In genomic region chr2:36538345-36538744, GRCh38 we compare ENCODE assay signal across 18 cellular contexts. TPM values are rescaled to one million over a fixed set of nuclear protein-coding genes. Genes with fewer than 3 reads are reported as not detected.
DNase-seq lines count a peak whose midpoint lies in the region; ATAC-seq, FAIRE-seq and TF ChIP-seq lines count a peak whose summit lies in the region.
"Had no signal": no experiment of that assay in that cellular context is flagged by ENCODE, and none has a peak within 500 bp of the region (broad histone marks: within the 10 kb centered on the region; RNA-seq: fewer than 3 reads in every experiment).

No MANE protein-coding gene starts in this region.

- H3K4me3 Mint-ChIP-seq in naive thymus-derived CD4-positive, alpha-beta T cell, result no peak overlapping the region
- H3K4me3 Mint-ChIP-seq: activated naive CD8-positive, alpha-beta T cell treated with anti-CD3 and anti-CD28 coated beads for 36 hours; mesothelial cell of epicardium had no signal

- no TSS peak for BruUV-seq in HepG2 (replicated peaks; lab: Mats Ljungman, UMichigan)

- TF ChIP-seq EP300 in HepG2 (IDR thresholded peaks at IDR 0.05; ENCODE audit: low read depth in 2 of 2, low read length in 2 of 2) (no peak), HepG2 (CRISPR knock-in tag; IDR thresholded peaks at IDR 0.05; ENCODE audit: borderline replicate concordance) (no peak)

- peaks cover 0 to 3% (median 0%) of the 10 kb centered on the region in 11 donors for H3K9me3 Mint-ChIP-seq in naive thymus-derived CD4-positive, alpha-beta T cell
- H3K9me3 Mint-ChIP-seq: mesothelial cell of epicardium had no signal

- no peak for FAIRE-seq in HepG2 (lab: Jason Lieb, UNC)
- FAIRE-seq: endometrium had no signal

- H3K36me3 Mint-ChIP-seq in naive thymus-derived CD4-positive, alpha-beta T cell, result peaks cover 0 to 6% (median 0%) of the 10 kb centered on the region in 5 donors

- H3K4me3 ChIP-seq in HepG2 (replicated peaks in 1 of 3; ENCODE audit: insufficient read depth in 1 of 3, low read depth in 2 of 3, low read length in 3 of 3), result no peak overlapping the region
- no peak overlapping the region for H3K4me3 ChIP-seq in right lobe of liver
- no peak overlapping the region for H3K4me3 ChIP-seq in ascending aorta
- H3K4me3 ChIP-seq in naive thymus-derived CD4-positive, alpha-beta T cell (ENCODE audit: low read length), result no peak overlapping the region

- H3K4me2 ChIP-seq in HepG2 (ENCODE audit: low read depth, low read length), result no peak overlapping the region

- H3K79me2 ChIP-seq in HepG2 (ENCODE audit: insufficient read depth, low read length), result no peaks in the 10 kb centered on the region

- H3K27ac Mint-ChIP-seq in naive thymus-derived CD4-positive, alpha-beta T cell, result no peak overlapping the region
- H3K27ac Mint-ChIP-seq: activated naive CD8-positive, alpha-beta T cell treated with anti-CD3 and anti-CD28 coated beads for 36 hours had no signal

- H3K4me1 Mint-ChIP-seq in naive thymus-derived CD4-positive, alpha-beta T cell, result peaks cover 0 to 3% (median 0%) of the 10 kb centered on the region in 7 donors
- H3K4me1 Mint-ChIP-seq: activated naive CD8-positive, alpha-beta T cell treated with anti-CD3 and anti-CD28 coated beads for 36 hours; mesothelial cell of epicardium had no signal

- H4K20me1 ChIP-seq in HepG2 (ENCODE audit: insufficient read depth, low read length), result no peaks in the 10 kb centered on the region

- TF ChIP-seq CTCF in HepG2 (CRISPR knock-in tag; IDR thresholded peaks at IDR 0.05) (no peak), right lobe of liver (IDR thresholded peaks at IDR 0.05) (no peak), ascending aorta (IDR thresholded peaks at IDR 0.05) (no peak)

- H3K36me3 ChIP-seq in HepG2 (replicated peaks in 1 of 2; ENCODE audit: control insufficient read depth in 1 of 2, insufficient read depth in 2 of 2, low read length in 2 of 2) (peaks cover 26 to 58% of the 10 kb centered on the region in 2 experiments), right lobe of liver (no peaks in the 10 kb centered on the region), ascending aorta (peaks cover 39 to 73% of the 10 kb centered on the region in 2 donors)
- no peaks in the 10 kb centered on the region for H3K36me3 ChIP-seq in naive thymus-derived CD4-positive, alpha-beta T cell (ENCODE audit: control insufficient read depth in 2 of 3, insufficient read depth in 3 of 3, low read length in 3 of 3)

- TF ChIP-seq RAD21 in HepG2 (CRISPR knock-in tag; IDR thresholded peaks at IDR 0.05), result no peak

- no peak for ATAC-seq in HepG2
- ATAC-seq in right lobe of liver, result no peak
- no peak for ATAC-seq in naive thymus-derived CD4-positive, alpha-beta T cell
- no peak for ATAC-seq in GM18909 (IDR thresholded peaks at IDR 0.05; ENCODE audit: poor library complexity, unreplicated experiment)
- no peak for ATAC-seq in GM19397 (IDR thresholded peaks at IDR 0.05; ENCODE audit: unreplicated experiment)
- ATAC-seq: HCT116; stimulated activated naive CD8-positive, alpha-beta T cell treated with anti-CD3 and anti-CD28 coated beads, Interleukin-15, Interleukin-2, amounts not matched to agents 100 U/mL and 50 U/mL, for 24 hours had no signal

- no peak for TF ChIP-seq POLR2A in HepG2 (IDR thresholded peaks at IDR 0.05; ENCODE audit: insufficient read depth in 1 of 2, low read depth in 2 of 2, low read length in 2 of 2)
- TF ChIP-seq POLR2A in right lobe of liver (IDR thresholded peaks at IDR 0.05), result no peak

- in situ Hi-C loops in HepG2 (cut with HindIII; ENCODE audit: extremely low pct_ligation_motif_present, low pct_unique_long_range_greater_than_20kb), result no loop called here

- H3K9ac ChIP-seq in HepG2 (ENCODE audit: insufficient read depth, low read depth, low read length), result no peak overlapping the region
- H3K9ac ChIP-seq: KMS-11 had no signal

- no peaks in the 10 kb centered on the region for H3K27me3 Mint-ChIP-seq in naive thymus-derived CD4-positive, alpha-beta T cell
- H3K27me3 Mint-ChIP-seq: activated naive CD8-positive, alpha-beta T cell treated with anti-CD3 and anti-CD28 coated beads for 36 hours had no signal

- H3K4me1 ChIP-seq in HepG2 (ENCODE audit: insufficient read depth, low read length), result no peaks in the 10 kb centered on the region
- H3K4me1 ChIP-seq in right lobe of liver, result no peaks in the 10 kb centered on the region
- no peaks in the 10 kb centered on the region for H3K4me1 ChIP-seq in ascending aorta
- H3K4me1 ChIP-seq in naive thymus-derived CD4-positive, alpha-beta T cell (ENCODE audit: control insufficient read depth in 2 of 2, insufficient read depth in 2 of 2, low read length in 2 of 2), result no peaks in the 10 kb centered on the region

- POLR2A ChIA-PET in HepG2 (lab: Yijun Ruan, JAX), result no interaction called here
- POLR2A ChIA-PET in naive thymus-derived CD4-positive, alpha-beta T cell (lab: Charles Lee), result no interaction called here

- intact Hi-C loops in HepG2 (cut with micrococcal nuclease; ENCODE audit: unreplicated experiment), result no loop called here
- intact Hi-C loops in right lobe of liver (cut with DNase I), result no loop called here
- intact Hi-C loops in ascending aorta (cut with DNase I), result no loop called here
- intact Hi-C loops in naive thymus-derived CD4-positive, alpha-beta T cell (cut with micrococcal nuclease), result no loop called here

- no peak overlapping the region for H3K27ac ChIP-seq in HepG2 (ENCODE audit: extremely low read length, insufficient read depth, low read length)
- no peak overlapping the region for H3K27ac ChIP-seq in right lobe of liver
- peak overlapping the region; percentile 19 to 42 for H3K27ac ChIP-seq in ascending aorta
- no peak overlapping the region for H3K27ac ChIP-seq in naive thymus-derived CD4-positive, alpha-beta T cell (ENCODE audit: low read depth, low read length)
- H3K27ac ChIP-seq: KMS-11 had no signal

- H3K9me3 ChIP-seq in HepG2 (ENCODE audit: low read length), result no peaks in the 10 kb centered on the region
- H3K9me3 ChIP-seq in right lobe of liver, result no peaks in the 10 kb centered on the region
- H3K9me3 ChIP-seq in ascending aorta, result no peaks in the 10 kb centered on the region
- no peaks in the 10 kb centered on the region for H3K9me3 ChIP-seq in naive thymus-derived CD4-positive, alpha-beta T cell (ENCODE audit: control insufficient read depth in 2 of 3, low read length in 3 of 3)

- H3K27me3 ChIP-seq in HepG2 (ENCODE audit: control insufficient read depth in 1 of 2, insufficient read depth in 2 of 2, low read length in 2 of 2), result no peaks in the 10 kb centered on the region
- H3K27me3 ChIP-seq in right lobe of liver, result no peaks in the 10 kb centered on the region
- no peaks in the 10 kb centered on the region for H3K27me3 ChIP-seq in ascending aorta
- H3K27me3 ChIP-seq in naive thymus-derived CD4-positive, alpha-beta T cell (ENCODE audit: control insufficient read depth in 2 of 2, insufficient read depth in 2 of 2, low read length in 2 of 2), result no peaks in the 10 kb centered on the region

- DNase-seq in HepG2 (ENCODE audit: low spot score) (no peak), right lobe of liver (no peak), NCI-H2196 treated with DMSO at 0.1 percent for 48 hours (lab: John Stamatoyannopoulos, UW; ENCODE audit: unreplicated experiment) (peak; percentile 14), ascending aorta (ENCODE audit: low spot score in 2 of 2) (no peak), HCEC 1CT (no peak)
- no peak for DNase-seq in naive thymus-derived CD4-positive, alpha-beta T cell
- DNase-seq: activated CD4-positive, alpha-beta T cell treated with anti-CD3 and anti-CD28 coated beads for 48 hours; activated naive CD8-positive, alpha-beta T cell treated with anti-CD3 and anti-CD28 coated beads for 36 hours; caudate nucleus; NCI-H526; nucleus accumbens; stimulated activated naive CD8-positive, alpha-beta T cell treated with anti-CD3 and anti-CD28 coated beads, Interleukin-15, Interleukin-2, amounts not matched to agents 100 U/mL and 50 U/mL, for 24 hours had no signal

- no peak overlapping the region for H2AFZ ChIP-seq in HepG2 (ENCODE audit: low read length)

- CTCF ChIA-PET in HepG2 (lab: Yijun Ruan, JAX; ENCODE audit: low intra/inter-chr PET ratio, low total read pairs), result no interaction called here
- CTCF ChIA-PET in naive thymus-derived CD4-positive, alpha-beta T cell (lab: Charles Lee), result interaction anchor here (0.6 kb wide), 1 partner anchor 130 kb away, joined by 3 read pairs; no protein-coding TSS in a partner anchor

- 94% methylated on average over 5 of the region's 5 CpGs for WGBS in HepG2 (ENCODE audit: low lambda C conversion rate)
- WGBS in right lobe of liver (ENCODE audit: insufficient coverage, low coverage, low lambda C conversion rate, missing lambda C conversion rate), result 72% methylated on average over 5 of the region's 5 CpGs

TF ChIP-seq in HepG2, 621 proteins besides CTCF, POLR2A, EP300 and RAD21 (continues in another document):
- 0 out of 2 replicates have a peak, but pooled peaks have one; percentile 3 for TF ChIP-seq POLR2G (IDR thresholded peaks at IDR 0.05; ENCODE audit: low read depth, low read length)
- no peak for TF ChIP-seq TCF7 (IDR thresholded peaks at IDR 0.05; ENCODE audit: low read depth)

RNA-seq across cellular contexts. Expression of gene FEZ2, which starts 59.6 kb away (rescaled TPM):
- total RNA-seq in HepG2 (2016; rRNA removed; fragmentation: Illumina TruSeq; extraction: Trizol) (59.1 and 59.3 TPM in 2 replicates), right lobe of liver (10 to 100 TPM; 11.1 to 22.2 (median 18.7) TPM), ascending aorta (31.8 TPM)
- 8.4 and 12.9 TPM in 2 replicates for total RNA-seq in HepG2 (2016; cell fraction: cytosol; rRNA removed; fragmentation: Illumina TruSeq; extraction: Trizol; ENCODE audit: low read depth)
- 54.2 and 72.2 TPM in 2 replicates for total RNA-seq in HepG2 (2016; cell fraction: insoluble cytoplasmic fraction; rRNA removed; fragmentation: Illumina TruSeq; extraction: Trizol)
- 24.4 TPM in 2 replicates for total RNA-seq in HepG2 (2016; cell fraction: membrane; rRNA removed; fragmentation: Illumina TruSeq; extraction: Trizol)
- total RNA-seq in HepG2 (2016; cell fraction: nucleus; rRNA removed; fragmentation: Illumina TruSeq; extraction: Trizol), result 58.1 and 65.8 TPM in 2 replicates
- 30.0 and 42.5 TPM in 2 replicates for polyA plus RNA-seq in HepG2 (2011; rRNA removed)
- polyA plus RNA-seq in HepG2 (2011; cell fraction: cytosol; rRNA removed), result 14.6 and 23.9 TPM in 2 replicates
- 18.9 and 26.2 TPM in 2 replicates for polyA plus RNA-seq in HepG2 (2011; cell fraction: nucleus; rRNA removed)
- polyA plus RNA-seq in HepG2 (2012), result 37.5 and 58.9 TPM in 2 replicates
- polyA plus RNA-seq in HepG2 (2016; cell fraction: cytosol; fragmentation: Illumina TruSeq; extraction: Trizol; ENCODE audit: low read depth), result 8.4 and 9.6 TPM in 2 replicates
- polyA plus RNA-seq in HepG2 (2016; cell fraction: insoluble cytoplasmic fraction; fragmentation: Illumina TruSeq; extraction: Trizol; ENCODE audit: low read depth), result 57.2 and 67.4 TPM in 2 replicates
- 16.7 and 18.6 TPM in 2 replicates for polyA plus RNA-seq in HepG2 (2016; cell fraction: membrane; fragmentation: Illumina TruSeq; extraction: Trizol; ENCODE audit: low read depth)
- polyA plus RNA-seq in HepG2 (2016; cell fraction: nucleus; fragmentation: Illumina TruSeq; extraction: Trizol; ENCODE audit: insufficient read depth, low read depth), result 44.6 and 44.8 TPM in 2 replicates
- 3.2 and 8.2 TPM in 2 replicates for polyA minus RNA-seq in HepG2 (2011; rRNA and poly(A)+ RNA removed; ENCODE audit: low replicate concordance)
- 18.1 and 22.6 TPM in 2 replicates for polyA minus RNA-seq in HepG2 (2011; cell fraction: cytosol; rRNA and poly(A)+ RNA removed)
- polyA minus RNA-seq in HepG2 (2011; cell fraction: nucleus; rRNA and poly(A)+ RNA removed), result 116 and 120 TPM in 2 replicates
- total RNA-seq in naive thymus-derived CD4-positive, alpha-beta T cell, result 10 to 100 TPM; 11.2 to 21.9 (median 14.0) TPM
- polyA plus RNA-seq in naive thymus-derived CD4-positive, alpha-beta T cell, result 1 to 10 TPM; 1.7 to 2.9 TPM

Comparison
In these comparisons a context has a peak if more than half of its experiments do, and no peak if none do; other contexts are left out.
1. H3K27ac ChIP-seq: peak in ascending aorta (2 of 2); none in HepG2 (single experiment), right lobe of liver (0 of 3) and naive thymus-derived CD4-positive, alpha-beta T cell (single experiment).